Comparison of ENCODE assay signal across 14 cellular contexts in the genomic region with DNA sequence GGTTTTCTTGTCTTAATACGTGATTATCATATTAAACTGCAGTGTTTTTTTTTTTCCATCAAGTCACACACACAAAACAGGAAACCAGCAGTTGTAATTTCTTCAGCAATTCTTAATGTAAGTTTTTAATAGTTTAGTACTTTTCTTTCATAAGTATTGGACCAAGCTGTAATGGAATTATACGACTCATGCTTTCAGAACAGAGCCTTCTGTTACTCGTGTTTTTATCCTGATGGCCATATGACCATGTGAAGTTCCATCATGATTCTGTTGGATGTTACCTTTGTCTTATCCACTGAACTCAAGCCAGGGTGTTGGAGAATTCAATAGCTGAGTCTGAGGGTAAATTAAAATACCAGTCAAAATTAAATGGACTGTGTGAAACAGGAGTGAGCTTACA.
DNase-seq lines count a peak whose midpoint lies in the region; TF ChIP-seq lines count a peak whose summit lies in the region.
"Had no signal": no experiment of that assay in that cellular context is flagged by ENCODE, and none has a peak within 500 bp of the region (broad histone marks: within the 10 kb centered on the region; RNA-seq: fewer than 3 reads in every experiment).

No MANE protein-coding gene starts in this region.

- H3K4me3 ChIP-seq in Loucy (ENCODE audit: low read length, poor library complexity, severe bottlenecking) (no peak overlapping the region), neuronal stem cell (ENCODE audit: low read length in 2 of 2) (no peak overlapping the region)
- H3K4me3 ChIP-seq: A549 had no signal

- H3K27me3 ChIP-seq in Loucy (ENCODE audit: insufficient read depth, low read length, poor library complexity, severe bottlenecking) (no peaks in the 10 kb centered on the region), neuronal stem cell (ENCODE audit: control insufficient read depth in 3 of 3, insufficient read depth in 3 of 3, low read depth in 1 of 3, low read length in 3 of 3) (no peaks in the 10 kb centered on the region)

- no peak for TF ChIP-seq CTCF in Loucy (conservative IDR thresholded peaks at IDR 0.05; ENCODE audit: low read length)

- 0 out of 2 replicates have a peak overlapping the region, but pooled peaks have one; percentile 25 for H2AFZ ChIP-seq in Loucy (ENCODE audit: low read length)
- H2AFZ ChIP-seq in neuronal stem cell (ENCODE audit: low read length), result peak overlapping the region; percentile 2

- H3K4me1 ChIP-seq in Loucy (ENCODE audit: insufficient read depth, low read length, poor library complexity, severe bottlenecking) (peaks cover 21% of the 10 kb centered on the region), neuronal stem cell (ENCODE audit: control insufficient read depth in 2 of 2, insufficient read depth in 1 of 2, low read depth in 1 of 2, low read length in 2 of 2) (peaks cover 7 to 8% of the 10 kb centered on the region in 2 donors)
- H3K4me1 ChIP-seq: A549 had no signal

- H3K4me2 ChIP-seq in Loucy (ENCODE audit: low read depth, low read length, poor library complexity, severe bottlenecking) (no peak overlapping the region), neuronal stem cell (ENCODE audit: insufficient read depth, low read length, poor library complexity, severe bottlenecking) (no peak overlapping the region)
- H3K4me2 ChIP-seq: A549 had no signal

- H3K36me3 ChIP-seq in Loucy (ENCODE audit: insufficient read depth, low read length), result no peaks in the 10 kb centered on the region
- no peaks in the 10 kb centered on the region for H3K36me3 ChIP-seq in neuronal stem cell (replicated peaks in 1 of 2; ENCODE audit: control insufficient read depth in 2 of 2, insufficient read depth in 2 of 2, low read length in 2 of 2)

- no peak overlapping the region for H3K18ac ChIP-seq in neuronal stem cell (ENCODE audit: low read length)

- H4K20me1 ChIP-seq in Loucy (ENCODE audit: insufficient read depth, low read length, poor library complexity, severe bottlenecking), result no peaks in the 10 kb centered on the region

- no peak overlapping the region for H2BK15ac ChIP-seq in neuronal stem cell (ENCODE audit: low read length)

- no peak overlapping the region for H4K91ac ChIP-seq in neuronal stem cell (ENCODE audit: low read depth, low read length, poor library complexity)

- no peak overlapping the region for H4K8ac ChIP-seq in neuronal stem cell (ENCODE audit: low read depth, low read length)

- H3K79me1 ChIP-seq in neuronal stem cell (ENCODE audit: low read depth, low read length), result no peaks in the 10 kb centered on the region

- no peak overlapping the region for H2BK5ac ChIP-seq in neuronal stem cell (ENCODE audit: low read length)

- no CpG with 5 or more reads among the region's 3 CpGs for WGBS in neuronal stem cell (ENCODE audit: extremely low coverage in 2 of 2, insufficient read length in 2 of 2, insufficient replicate concordance in 1 of 2), 2 donors

- no peak overlapping the region for H2AK5ac ChIP-seq in neuronal stem cell (ENCODE audit: low read depth, low read length)

- H3K27ac ChIP-seq in neuronal stem cell (replicated peaks; ENCODE audit: low read length), result no peak overlapping the region
- H3K27ac ChIP-seq: 22Rv1, A549 had no signal

- no peaks in the 10 kb centered on the region for H3F3A ChIP-seq in Loucy (ENCODE audit: low read depth)

- H3K9me2 ChIP-seq in Loucy (replicated peaks; ENCODE audit: low read depth, low read length), result no peaks in the 10 kb centered on the region

- no peak overlapping the region for H2BK120ac ChIP-seq in neuronal stem cell (ENCODE audit: low read depth, low read length)

- no peak overlapping the region for H3K4ac ChIP-seq in neuronal stem cell (ENCODE audit: low read length)

- no peak overlapping the region for H2BK12ac ChIP-seq in neuronal stem cell (ENCODE audit: low read length)

- no peaks in the 10 kb centered on the region for H3K9me3 ChIP-seq in Loucy (ENCODE audit: insufficient read depth, low read depth, low read length)
- no peaks in the 10 kb centered on the region for H3K9me3 ChIP-seq in neuronal stem cell (replicated peaks in 1 of 2; ENCODE audit: control insufficient read depth in 2 of 2, insufficient read depth in 1 of 2, low read depth in 1 of 2, low read length in 2 of 2)
- H3K9me3 ChIP-seq: A549 had no signal

- H3K23ac ChIP-seq in neuronal stem cell (ENCODE audit: low read depth, low read length, poor library complexity), result no peak overlapping the region

- H3K9ac ChIP-seq in Loucy (ENCODE audit: low read depth, low read length, poor library complexity, severe bottlenecking), result no peak overlapping the region
- H3K9ac ChIP-seq in neuronal stem cell (ENCODE audit: low read depth, low read length, poor library complexity), result no peak overlapping the region

- DNase-seq in NCI-H82 (lab: John Stamatoyannopoulos, UW) (peak; percentile 24), NCI-H82 treated with DMSO at 0.1 percent for 48 hours (lab: John Stamatoyannopoulos, UW; ENCODE audit: unreplicated experiment) (no peak), COLO829 (ENCODE audit: low spot score) (peak; percentile 15), neuronal stem cell (ENCODE audit: low spot score) (no peak), C1 segment of cervical spinal cord (lab: John Stamatoyannopoulos, UW) (no peak), nucleus accumbens (lab: John Stamatoyannopoulos, UW) (no peak)
- DNase-seq: Calu3; CD4-positive, alpha-beta memory T cell; DMS79 treated with DMSO at 0.1 percent for 48 hours; GF-D8; HCEC 1CT had no signal

- no peaks in the 10 kb centered on the region for H3K79me2 ChIP-seq in Loucy (ENCODE audit: insufficient read depth, low read length)

- no peak overlapping the region for H3K14ac ChIP-seq in neuronal stem cell (ENCODE audit: low read length)

Comparison
In these comparisons a context has a peak if more than half of its experiments do, and no peak if none do; other contexts are left out.
1. DNase-seq: peak in NCI-H82 (single experiment) and COLO829 (single experiment); none in NCI-H82 treated with DMSO at 0.1 percent for 48 hours (single experiment), neuronal stem cell (single experiment), C1 segment of cervical spinal cord (0 of 14) and nucleus accumbens (0 of 56).